8 cellular contexts compared by ENCODE assay signal in the genomic region with DNA sequence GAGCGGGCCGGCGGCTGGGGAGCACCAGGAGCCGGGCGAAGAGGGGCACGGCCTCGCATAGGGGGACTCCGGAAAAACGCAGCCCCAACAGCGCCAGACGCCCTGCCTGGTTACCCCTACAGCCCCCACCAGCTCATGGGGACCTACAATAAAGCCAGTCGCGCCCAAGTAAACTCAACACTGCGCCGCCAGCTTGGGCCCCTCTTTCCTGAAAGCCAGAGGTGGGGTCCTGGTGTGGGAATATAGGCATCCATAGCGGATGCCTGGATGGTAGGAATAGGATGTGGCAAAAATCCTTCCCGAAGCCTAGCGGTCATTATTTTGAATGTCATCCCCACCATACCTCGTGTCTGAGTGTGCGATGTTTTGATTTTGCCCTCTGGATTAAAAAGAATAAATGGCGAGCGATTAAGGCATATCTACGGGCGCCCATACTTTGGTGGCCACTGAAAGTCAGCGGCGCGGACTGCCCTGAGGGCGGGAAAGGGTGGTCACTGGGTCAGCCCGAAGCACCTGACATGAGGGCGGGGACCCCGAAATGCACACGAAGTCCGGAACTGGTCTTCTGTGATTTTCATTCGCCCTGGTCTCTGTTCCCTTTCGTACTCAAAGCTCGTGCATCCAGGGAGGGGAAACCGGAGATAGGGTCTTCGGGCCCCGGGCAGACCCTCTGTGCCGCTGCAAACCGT. TPM values are rescaled to one million over a fixed set of nuclear protein-coding genes. Genes with fewer than 3 reads are reported as not detected.
DNase-seq lines count a peak whose midpoint lies in the region; ATAC-seq and TF ChIP-seq lines count a peak whose summit lies in the region.

Gene NHLRC3, plus strand, starts transcription at position 577 of the 689 bp plus-strand sequence. CDS start 184 bp downstream, outside the sequence.
Gene PROSER1, minus strand, starts transcription at position 210 of the 689 bp plus-strand sequence. CDS start 847 bp downstream, outside the sequence.

- H3K36me3 ChIP-seq in RWPE2 (ENCODE audit: low read depth), result peaks cover 24% of the 10 kb centered on the region

- DNase-seq in DMS79 (lab: John Stamatoyannopoulos, UW) (peak; percentile 81), Kasumi-1 (lab: John Stamatoyannopoulos, UW) (peak; percentile 56 to 76), RWPE2 (ENCODE audit: low spot score) (peak; percentile 94), fibroblast of pulmonary artery (ENCODE audit: low read depth) (peak; percentile 94)
- DNase-seq in activated T-helper 9 cell treated with anti-CD3 and anti-CD28 coated beads, Interleukin-2, amount 50 U/mL, for 16 hours (ENCODE audit: low read depth), result peak; percentile 65
- peak; percentile 84 for DNase-seq in natural killer cell treated with Interleukin-12 subunit alpha and Interleukin-12 subunit beta and Interleukin-15 and Interleukin-18, amount 100 ng/mL, for 72 hours (ENCODE audit: low spot score)
- DNase-seq in stimulated activated naive CD8-positive, alpha-beta T cell treated with anti-CD3 and anti-CD28 coated beads, Interleukin-15, Interleukin-2, amounts not matched to agents 100 U/mL and 50 U/mL, for 24 hours, result peak; percentile 84

- TF ChIP-seq CTCF in RWPE2 (IDR thresholded peaks at IDR 0.05; ENCODE audit: poor library complexity, severe bottlenecking), result no peak
- TF ChIP-seq CTCF in fibroblast of pulmonary artery (IDR thresholded peaks at IDR 0.05; ENCODE audit: low read length, missing control alignments), result no peak

- peak; percentile 68 for ATAC-seq in GM21825 (IDR thresholded peaks at IDR 0.05; ENCODE audit: unreplicated experiment)
- ATAC-seq in RWPE2 (ENCODE audit: low read depth), result peak; percentile 85
- peak; percentile 83 to 90 for ATAC-seq in natural killer cell treated with Interleukin-12 subunit alpha and Interleukin-12 subunit beta and Interleukin-15 and Interleukin-18, amount 100 ng/mL, for 72 hours
- ATAC-seq in stimulated activated naive CD8-positive, alpha-beta T cell treated with anti-CD3 and anti-CD28 coated beads, Interleukin-15, Interleukin-2, amounts not matched to agents 100 U/mL and 50 U/mL, for 24 hours, result peak; percentile 84

- H3K9me3 ChIP-seq in RWPE2 (ENCODE audit: severe bottlenecking), result no peaks in the 10 kb centered on the region

- peak within 1 kb of the TSS; percentile 90 for H3K4me3 Mint-ChIP-seq in natural killer cell treated with Interleukin-12 subunit alpha and Interleukin-12 subunit beta and Interleukin-15 and Interleukin-18, amount 100 ng/mL, for 72 hours

- peak within 1 kb of the TSS; percentile 47 for H3K27ac ChIP-seq in RWPE2 (ENCODE audit: poor library complexity, severe bottlenecking)

- H3K27me3 Mint-ChIP-seq in natural killer cell treated with Interleukin-12 subunit alpha and Interleukin-12 subunit beta and Interleukin-15 and Interleukin-18, amount 100 ng/mL, for 72 hours, result no peaks in the 10 kb centered on the region

- no peaks in the 10 kb centered on the region for H3K9me3 Mint-ChIP-seq in natural killer cell treated with Interleukin-12 subunit alpha and Interleukin-12 subunit beta and Interleukin-15 and Interleukin-18, amount 100 ng/mL, for 72 hours

- H3K4me3 ChIP-seq in RWPE2 (ENCODE audit: severe bottlenecking) (peak within 1 kb of the TSS; percentile 99), fibroblast of pulmonary artery (replicated peaks; ENCODE audit: low read depth, low read length) (peak within 1 kb of the TSS; percentile 93)

- H3K27ac Mint-ChIP-seq in natural killer cell treated with Interleukin-12 subunit alpha and Interleukin-12 subunit beta and Interleukin-15 and Interleukin-18, amount 100 ng/mL, for 72 hours, result peak within 1 kb of the TSS; percentile 92 to 99

- H3K4me1 ChIP-seq in RWPE2 (ENCODE audit: insufficient read depth, poor library complexity, severe bottlenecking), result peaks cover 3% of the 10 kb centered on the region

- H3K27me3 ChIP-seq in RWPE2 (ENCODE audit: insufficient read depth, poor library complexity, severe bottlenecking), result no peaks in the 10 kb centered on the region

- H3K4me1 Mint-ChIP-seq in natural killer cell treated with Interleukin-12 subunit alpha and Interleukin-12 subunit beta and Interleukin-15 and Interleukin-18, amount 100 ng/mL, for 72 hours (ENCODE audit: low read depth in 2 of 2), result peaks cover 30 to 45% of the 10 kb centered on the region in 2 donors

- H3K36me3 Mint-ChIP-seq in natural killer cell treated with Interleukin-12 subunit alpha and Interleukin-12 subunit beta and Interleukin-15 and Interleukin-18, amount 100 ng/mL, for 72 hours, result peaks cover 9% of the 10 kb centered on the region

RNA-seq across cellular contexts. Expression of gene NHLRC3, which starts in this region (rescaled TPM):
- 10 to 100 TPM; 14.0 to 16.6 TPM for total RNA-seq in natural killer cell treated with Interleukin-12 subunit alpha and Interleukin-12 subunit beta and Interleukin-15 and Interleukin-18, amount 100 ng/mL, for 72 hours

RNA-seq across cellular contexts. Expression of gene PROSER1, which starts in this region (rescaled TPM):
- total RNA-seq in natural killer cell treated with Interleukin-12 subunit alpha and Interleukin-12 subunit beta and Interleukin-15 and Interleukin-18, amount 100 ng/mL, for 72 hours, result 10 to 100 TPM; 66.0 TPM

Comparison
In these comparisons a context has a peak if more than half of its experiments do, and no peak if none do; other contexts are left out.
1. Peak in every context shown above with its lines: DNase-seq, ATAC-seq, H3K4me3 ChIP-seq and H3K27ac ChIP-seq.